Comparison of ENCODE assay signal across 25 cellular contexts in genomic region chr9:86517475-86517874, GRCh38.
"Had no signal": no experiment of that assay in that cellular context is flagged by ENCODE, and none has a peak within 500 bp of the region (broad histone marks: within the 10 kb centered on the region; RNA-seq: fewer than 3 reads in every experiment).

No MANE protein-coding gene starts in this region.

- H3K4me3 ChIP-seq: colonic mucosa, coronary artery, dorsolateral prefrontal cortex, esophagus muscularis mucosa, esophagus squamous epithelium, gastrocnemius medialis, gastroesophageal sphincter, heart left ventricle, heart right ventricle, hepatocyte had no signal

- H3K27ac ChIP-seq: colonic mucosa, coronary artery, dorsolateral prefrontal cortex, epithelial cell of prostate, esophagus muscularis mucosa, esophagus squamous epithelium, foreskin keratinocyte, gastrocnemius medialis, gastroesophageal sphincter, heart left ventricle, heart right ventricle, hepatocyte had no signal

- H3K9me3 ChIP-seq: colonic mucosa, esophagus muscularis mucosa, esophagus squamous epithelium, gastrocnemius medialis, gastroesophageal sphincter, heart left ventricle, heart right ventricle had no signal

- H3K27me3 ChIP-seq: colonic mucosa, dorsolateral prefrontal cortex, esophagus muscularis mucosa, foreskin keratinocyte, gastrocnemius medialis, gastroesophageal sphincter, heart left ventricle, heart right ventricle, hepatocyte had no signal

- H3K36me3 ChIP-seq: colonic mucosa, esophagus muscularis mucosa, esophagus squamous epithelium, gastrocnemius medialis, gastroesophageal sphincter, heart left ventricle, heart right ventricle had no signal

- H3K4me1 ChIP-seq: colonic mucosa, esophagus squamous epithelium, foreskin keratinocyte, gastrocnemius medialis, heart left ventricle, heart right ventricle had no signal

- DNase-seq: colonic mucosa; cortex of kidney; dermis blood vessel endothelial cell; dorsolateral prefrontal cortex; effector CD4-positive, alpha-beta T cell; effector CD8-positive, alpha-beta T cell; effector memory CD4-positive, alpha-beta T cell; effector memory CD8-positive, alpha-beta T cell; endodermal cell; erythroblast; esophagus squamous epithelium; foreskin fibroblast; foreskin keratinocyte; foreskin melanocyte; gastrocnemius medialis; glutamatergic neuron; head of caudate nucleus; heart left ventricle; heart right ventricle had no signal

- ATAC-seq: effector memory CD8-positive, alpha-beta T cell; esophagus mucosa; foreskin keratinocyte; gastrocnemius medialis; gastroesophageal sphincter; heart left ventricle; heart right ventricle had no signal
